8 cellular contexts compared by ENCODE assay signal in the genomic region with DNA sequence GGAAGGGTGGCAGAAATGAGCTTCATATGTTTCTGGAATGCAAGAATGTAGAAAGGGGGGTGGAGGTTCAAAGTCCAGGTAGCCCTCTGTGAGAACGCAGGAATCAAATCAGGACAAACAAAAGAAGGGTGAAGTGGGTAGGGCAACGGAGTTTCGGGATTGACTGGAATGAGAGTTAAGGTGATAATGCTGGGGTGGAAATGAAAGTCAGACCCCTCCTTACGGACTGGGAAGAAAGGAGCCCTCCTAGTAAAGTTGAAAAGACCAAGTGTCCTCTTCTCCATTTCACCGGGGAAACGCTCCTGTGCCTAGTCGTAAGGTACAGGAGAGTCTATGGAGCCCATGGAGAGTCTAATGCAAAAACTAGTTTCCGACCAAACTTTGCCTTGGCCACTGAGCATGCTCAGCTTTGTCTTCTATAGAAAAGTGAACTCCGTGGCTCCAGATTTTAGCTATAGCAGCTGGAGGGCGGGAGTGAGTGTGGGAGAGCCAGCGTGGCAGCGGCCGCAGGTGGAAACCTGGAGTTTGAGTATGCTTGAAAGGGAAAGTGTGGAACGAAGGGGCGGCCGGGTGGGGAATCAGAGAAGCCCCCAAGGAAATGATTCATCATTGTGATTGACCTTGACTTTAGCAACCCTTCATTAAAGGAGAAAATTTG. TPM values are rescaled to one million over a fixed set of nuclear protein-coding genes. Genes with fewer than 3 reads are reported as not detected.
DNase-seq lines count a peak whose midpoint lies in the region; ATAC-seq, FAIRE-seq and TF ChIP-seq lines count a peak whose summit lies in the region.

No MANE protein-coding gene starts in this region.

- peaks cover 2% of the 10 kb centered on the region for H3K9me3 Mint-ChIP-seq in activated CD8-positive, alpha-beta T cell treated with anti-CD3 and anti-CD28 coated beads for 36 hours

- H3K4me3 ChIP-seq in epithelial cell of proximal tubule (ENCODE audit: low read depth, low read length) = peak overlapping the region; percentile 67
- peak overlapping the region; percentile 74 for H3K4me3 ChIP-seq in mucosa of stomach (ENCODE audit: low read length)
- H3K4me3 ChIP-seq in thyroid gland (replicated peaks in 1 of 3) = peak overlapping the region; percentile 50 to 83 (median 76)

- H3K9me3 ChIP-seq in mucosa of stomach (ENCODE audit: control insufficient read depth, low read length) (no peaks in the 10 kb centered on the region), thyroid gland (no peaks in the 10 kb centered on the region)

- CTCF ChIA-PET in activated CD8-positive, alpha-beta T cell treated with anti-CD3 and anti-CD28 coated beads for 36 hours (lab: Charles Lee) = interaction anchor here (0.7 to 1.3 kb wide), 3 partner anchors 65 to 163 kb away, joined by 3 to 5 read pairs (median 4); no protein-coding TSS in a partner anchor

- H3K36me3 ChIP-seq in mucosa of stomach (ENCODE audit: control insufficient read depth, insufficient read depth, low read length) (no peaks in the 10 kb centered on the region), thyroid gland (no peaks in the 10 kb centered on the region)

- peaks cover 14% of the 10 kb centered on the region for H3K4me1 Mint-ChIP-seq in activated CD8-positive, alpha-beta T cell treated with anti-CD3 and anti-CD28 coated beads for 36 hours (ENCODE audit: low read depth)

- H3K4me1 ChIP-seq in mucosa of stomach (ENCODE audit: control insufficient read depth, insufficient read depth, low read length) (peaks cover 17% of the 10 kb centered on the region), thyroid gland (peaks cover 10 to 14% of the 10 kb centered on the region in 2 donors)

- H3K27me3 Mint-ChIP-seq in activated CD8-positive, alpha-beta T cell treated with anti-CD3 and anti-CD28 coated beads for 36 hours = peaks cover 31% of the 10 kb centered on the region

- peak in 1 of 2 donors; percentile 62 for TF ChIP-seq POLR2A in thyroid gland (IDR thresholded peaks at IDR 0.05)
- no peak for TF ChIP-seq POLR2A in GM12892 (IDR thresholded peaks at IDR 0.05; ENCODE audit: low read depth, low read length)

- peak overlapping the region; percentile 97 for H3K4me3 Mint-ChIP-seq in activated CD8-positive, alpha-beta T cell treated with anti-CD3 and anti-CD28 coated beads for 36 hours

- ATAC-seq in HG02973 (IDR thresholded peaks at IDR 0.05; ENCODE audit: unreplicated experiment) = peak; percentile 31
- ATAC-seq in activated CD8-positive, alpha-beta T cell treated with anti-CD3 and anti-CD28 coated beads for 36 hours = no peak

- H3K36me3 Mint-ChIP-seq in activated CD8-positive, alpha-beta T cell treated with anti-CD3 and anti-CD28 coated beads for 36 hours (ENCODE audit: low read depth) = no peaks in the 10 kb centered on the region

- POLR2A ChIA-PET in activated CD8-positive, alpha-beta T cell treated with anti-CD3 and anti-CD28 coated beads for 36 hours (lab: Charles Lee) = no interaction called here

- no peak for FAIRE-seq in GM12892 (lab: Jason Lieb, UNC)

- H3K9ac ChIP-seq in mucosa of stomach (ENCODE audit: low read length) = peak overlapping the region; percentile 81

- no peaks in the 10 kb centered on the region for H3K27me3 ChIP-seq in mucosa of stomach (ENCODE audit: control insufficient read depth, insufficient read depth, low read length)
- H3K27me3 ChIP-seq in thyroid gland = no peaks in the 10 kb centered on the region

- in situ Hi-C loops in G401 (cut with HindIII; ENCODE audit: low sequenced_read_pairs) = no loop called here

- DNase-seq in G401 (ENCODE audit: low spot score) (peak; percentile 56), NCI-H460 (ENCODE audit: extremely low read depth, low read depth) (peak; percentile 31), epithelial cell of proximal tubule (ENCODE audit: low read depth) (no peak), thyroid gland (peak; percentile 68 to 70), GM12892 (ENCODE audit: insufficient read length) (no peak)
- DNase-seq in activated CD8-positive, alpha-beta T cell treated with anti-CD3 and anti-CD28 coated beads for 36 hours = peak; percentile 56

- peak overlapping the region; percentile 56 to 93 (median 87) for H3K27ac ChIP-seq in thyroid gland

- WGBS in thyroid gland, 2 donors = 1 to 2% methylated on average over 16 of the region's 16 CpGs

- intact Hi-C loops in activated CD8-positive, alpha-beta T cell treated with anti-CD3 and anti-CD28 coated beads for 36 hours (cut with micrococcal nuclease) = loop anchor here (5.0 to 10.0 kb wide), 2 partner anchors 56 to 161 kb away; no protein-coding TSS in a partner anchor
- intact Hi-C loops in thyroid gland (cut with DNase I) = loop anchor here (10.0 kb wide), 1 partner anchor 151 kb away; no protein-coding TSS in a partner anchor

- peak overlapping the region; percentile 91 for H3K27ac Mint-ChIP-seq in activated CD8-positive, alpha-beta T cell treated with anti-CD3 and anti-CD28 coated beads for 36 hours

- TF ChIP-seq CTCF in activated CD8-positive, alpha-beta T cell treated with anti-CD3 and anti-CD28 coated beads for 36 hours (IDR thresholded peaks at IDR 0.05) = no peak
- TF ChIP-seq CTCF in epithelial cell of proximal tubule (conservative IDR thresholded peaks at IDR 0.05; ENCODE audit: low read depth, low read length) (no peak), thyroid gland (IDR thresholded peaks at IDR 0.05) (no peak)

RNA-seq across cellular contexts. Expression of gene LRRC1, which starts 1.4 kb away (rescaled TPM):
- total RNA-seq in G401 (2014; rRNA removed; shearing (Covaris generic)) = 7.4 and 8.6 TPM in 2 replicates
- total RNA-seq in NCI-H460 (2014; rRNA removed; shearing (Covaris generic)) = 3.2 and 4.2 TPM in 2 replicates
- polyA plus RNA-seq in NCI-H460 (2014; cell fraction: nucleus; rRNA removed) = 4.1 and 5.1 TPM in 2 replicates
- total RNA-seq in activated CD8-positive, alpha-beta T cell treated with anti-CD3 and anti-CD28 coated beads for 36 hours = 1 to 10 TPM; 1.9 to 2.5 TPM
- 8.5 and 9.3 TPM in 2 replicates for total RNA-seq in epithelial cell of proximal tubule
- 10 to 100 TPM; 41.7 to 52.4 (median 48.4) TPM for total RNA-seq in thyroid gland
- polyA plus RNA-seq in GM12892 (2012; ENCODE audit: missing spikeins) = 0.21 TPM

Comparison
In these comparisons a context has a peak if more than half of its experiments do, and no peak if none do; other contexts are left out.
1. DNase-seq: peak in G401 (single experiment), NCI-H460 (single experiment), activated CD8-positive, alpha-beta T cell treated with anti-CD3 and anti-CD28 coated beads for 36 hours (single experiment) and thyroid gland (2 of 2); none in epithelial cell of proximal tubule (single experiment) and GM12892 (single experiment).
2. Peak in every context shown above with its lines, with median percentiles within 50 percentile points of each other: H3K4me3 ChIP-seq.